1 cellular context compared by ENCODE assay signal in the genomic region with DNA sequence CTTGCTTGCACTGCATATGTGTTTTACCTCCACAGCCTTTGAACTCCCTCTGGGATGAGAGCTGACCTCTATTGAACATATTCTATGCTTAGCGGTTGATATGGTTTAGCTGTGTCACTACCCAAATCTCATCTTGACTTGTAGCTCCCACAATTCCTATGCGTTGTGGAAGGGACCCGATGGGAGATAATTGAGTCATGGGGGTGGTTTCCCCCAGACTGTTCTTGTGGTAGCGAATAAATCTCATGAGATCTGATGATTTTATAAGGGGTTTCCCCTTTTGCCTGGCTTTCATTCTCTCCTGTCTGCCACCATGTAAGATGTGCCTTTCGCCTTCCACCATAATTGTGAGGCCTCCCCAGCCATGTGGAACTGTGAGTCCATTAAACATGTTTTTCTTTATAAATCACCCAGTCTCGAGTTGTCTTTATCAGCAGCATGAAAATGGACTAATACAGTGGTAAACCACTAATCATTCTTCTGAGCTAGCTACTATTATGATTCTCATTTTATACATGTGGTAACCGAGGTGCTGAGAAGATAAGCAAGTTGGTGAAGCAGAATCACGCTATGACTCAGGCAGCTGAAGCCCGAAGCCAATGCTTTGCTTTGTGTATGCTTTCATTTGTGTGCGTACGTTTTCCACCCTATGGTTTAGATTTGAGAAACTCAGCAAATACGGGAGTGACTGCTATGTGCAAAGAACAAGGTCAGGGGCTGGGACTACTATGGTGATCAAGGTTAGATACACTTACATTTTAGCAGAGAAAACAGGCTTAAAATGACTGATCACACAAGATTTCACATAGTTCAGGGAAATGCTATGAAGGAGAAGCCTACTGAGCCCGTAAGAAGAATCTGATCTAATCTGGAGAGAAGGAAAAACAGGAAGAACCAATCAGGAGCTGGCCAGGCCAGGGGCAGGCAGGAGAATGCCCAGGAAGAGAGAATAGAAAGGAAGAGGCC.
TF ChIP-seq lines count a peak whose summit lies in the region.

No MANE protein-coding gene starts in this region.

TF ChIP-seq in HepG2, 621 proteins besides CTCF, POLR2A, EP300 and RAD21 (continued from another document and continues in another):
- TF ChIP-seq, protein P1, sequence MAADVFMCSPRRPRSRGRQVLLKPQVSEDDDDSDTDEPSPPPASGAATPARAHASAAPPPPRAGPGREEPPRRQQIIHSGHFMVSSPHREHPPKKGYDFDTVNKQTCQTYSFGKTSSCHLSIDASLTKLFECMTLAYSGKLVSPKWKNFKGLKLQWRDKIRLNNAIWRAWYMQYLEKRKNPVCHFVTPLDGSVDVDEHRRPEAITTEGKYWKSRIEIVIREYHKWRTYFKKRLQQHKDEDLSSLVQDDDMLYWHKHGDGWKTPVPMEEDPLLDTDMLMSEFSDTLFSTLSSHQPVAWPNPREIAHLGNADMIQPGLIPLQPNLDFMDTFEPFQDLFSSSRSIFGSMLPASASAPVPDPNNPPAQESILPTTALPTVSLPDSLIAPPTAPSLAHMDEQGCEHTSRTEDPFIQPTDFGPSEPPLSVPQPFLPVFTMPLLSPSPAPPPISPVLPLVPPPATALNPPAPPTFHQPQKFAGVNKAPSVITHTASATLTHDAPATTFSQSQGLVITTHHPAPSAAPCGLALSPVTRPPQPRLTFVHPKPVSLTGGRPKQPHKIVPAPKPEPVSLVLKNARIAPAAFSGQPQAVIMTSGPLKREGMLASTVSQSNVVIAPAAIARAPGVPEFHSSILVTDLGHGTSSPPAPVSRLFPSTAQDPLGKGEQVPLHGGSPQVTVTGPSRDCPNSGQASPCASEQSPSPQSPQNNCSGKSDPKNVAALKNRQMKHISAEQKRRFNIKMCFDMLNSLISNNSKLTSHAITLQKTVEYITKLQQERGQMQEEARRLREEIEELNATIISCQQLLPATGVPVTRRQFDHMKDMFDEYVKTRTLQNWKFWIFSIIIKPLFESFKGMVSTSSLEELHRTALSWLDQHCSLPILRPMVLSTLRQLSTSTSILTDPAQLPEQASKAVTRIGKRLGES (CRISPR knock-in tag; IDR thresholded peaks at IDR 0.05; ENCODE audit: borderline replicate concordance), result no peak
- TF ChIP-seq RARG (CRISPR knock-in tag; IDR thresholded peaks at IDR 0.05; ENCODE audit: low read depth) (no peak), FOXC1 (CRISPR knock-in tag; IDR thresholded peaks at IDR 0.05; ENCODE audit: borderline replicate concordance) (peak; percentile 42; the same call in 1 of the 2 replicates), ZNF224 (CRISPR knock-in tag; IDR thresholded peaks at IDR 0.05) (peak; percentile 70; the same call in 1 of the 2 replicates), ZNF605 (CRISPR knock-in tag; IDR thresholded peaks at IDR 0.05) (peak; percentile 92), ZNF44 (CRISPR knock-in tag; IDR thresholded peaks at IDR 0.05) (no peak), CENPT (CRISPR knock-in tag; IDR thresholded peaks at IDR 0.05; ENCODE audit: low read depth) (no peak), ZNF354B (CRISPR knock-in tag; IDR thresholded peaks at IDR 0.05) (no peak), RBM39 (IDR thresholded peaks at IDR 0.05; ENCODE audit: low read depth, low read length, poor library complexity, severe bottlenecking) (no peak), ZSCAN9 (CRISPR knock-in tag; IDR thresholded peaks at IDR 0.05; ENCODE audit: borderline replicate concordance) (peak; percentile 32; the same call in 1 of the 2 replicates), SAFB2 (CRISPR knock-in tag; IDR thresholded peaks at IDR 0.05; ENCODE audit: borderline replicate concordance, low read depth) (no peak), ZSCAN31 (CRISPR knock-in tag; IDR thresholded peaks at IDR 0.05; ENCODE audit: low read depth) (no peak; the same call in 1 of the 2 replicates), ZNF710 (CRISPR knock-in tag; IDR thresholded peaks at IDR 0.05; ENCODE audit: borderline replicate concordance) (peak; percentile 95; the same call in 1 of the 2 replicates), NFKB2 (CRISPR knock-in tag; IDR thresholded peaks at IDR 0.05; ENCODE audit: borderline replicate concordance) (no peak), POLR2AphosphoS2 (IDR thresholded peaks at IDR 0.05; ENCODE audit: low read depth, low read length) (no peak), ZNF782 (CRISPR knock-in tag; IDR thresholded peaks at IDR 0.05; ENCODE audit: borderline replicate concordance) (no peak), CSRNP2 (CRISPR knock-in tag; conservative IDR thresholded peaks at IDR 0.05; ENCODE audit: low read depth) (no peak), NKX3-1 (CRISPR knock-in tag; IDR thresholded peaks at IDR 0.05) (0 out of 2 replicates have a peak, but pooled peaks have one; percentile 54), ZNF18 (CRISPR knock-in tag; IDR thresholded peaks at IDR 0.05; ENCODE audit: insufficient replicate concordance) (no peak), SP2 (CRISPR knock-in tag; IDR thresholded peaks at IDR 0.05) (no peak), ZNF615 (CRISPR knock-in tag; IDR thresholded peaks at IDR 0.05; ENCODE audit: borderline replicate concordance) (no peak), ZBTB42 (CRISPR knock-in tag; IDR thresholded peaks at IDR 0.05) (no peak), ZBTB3 (CRISPR knock-in tag; IDR thresholded peaks at IDR 0.05; ENCODE audit: borderline replicate concordance, low read depth) (no peak), HES4 (CRISPR knock-in tag; IDR thresholded peaks at IDR 0.05; ENCODE audit: borderline replicate concordance) (no peak), CHCHD3 (CRISPR knock-in tag; IDR thresholded peaks at IDR 0.05) (no peak), CENPBD1 (CRISPR knock-in tag; IDR thresholded peaks at IDR 0.05; ENCODE audit: borderline replicate concordance, low read depth) (0 out of 2 replicates have a peak, but pooled peaks have one; percentile 44), KMT2B (CRISPR knock-in tag; IDR thresholded peaks at IDR 0.05) (peak; percentile 68; the same call in 1 of the 2 replicates), KDM3A (CRISPR knock-in tag; IDR thresholded peaks at IDR 0.05; ENCODE audit: low read depth) (0 out of 2 replicates have a peak, but pooled peaks have one; percentile 21), ZNF550 (CRISPR knock-in tag; IDR thresholded peaks at IDR 0.05; ENCODE audit: borderline replicate concordance) (no peak), ZNF430 (CRISPR knock-in tag; IDR thresholded peaks at IDR 0.05) (peak; percentile 99), AKNA (CRISPR knock-in tag; IDR thresholded peaks at IDR 0.05; ENCODE audit: borderline replicate concordance) (no peak)
- TF ChIP-seq, protein P2, sequence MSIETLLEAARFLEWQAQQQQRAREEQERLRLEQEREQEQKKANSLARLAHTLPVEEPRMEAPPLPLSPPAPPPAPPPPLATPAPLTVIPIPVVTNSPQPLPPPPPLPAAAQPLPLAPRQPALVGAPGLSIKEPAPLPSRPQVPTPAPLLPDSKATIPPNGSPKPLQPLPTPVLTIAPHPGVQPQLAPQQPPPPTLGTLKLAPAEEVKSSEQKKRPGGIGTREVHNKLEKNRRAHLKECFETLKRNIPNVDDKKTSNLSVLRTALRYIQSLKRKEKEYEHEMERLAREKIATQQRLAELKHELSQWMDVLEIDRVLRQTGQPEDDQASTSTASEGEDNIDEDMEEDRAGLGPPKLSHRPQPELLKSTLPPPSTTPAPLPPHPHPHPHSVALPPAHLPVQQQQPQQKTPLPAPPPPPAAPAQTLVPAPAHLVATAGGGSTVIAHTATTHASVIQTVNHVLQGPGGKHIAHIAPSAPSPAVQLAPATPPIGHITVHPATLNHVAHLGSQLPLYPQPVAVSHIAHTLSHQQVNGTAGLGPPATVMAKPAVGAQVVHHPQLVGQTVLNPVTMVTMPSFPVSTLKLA (IDR thresholded peaks at IDR 0.05), result no peak
- TF ChIP-seq, protein P3, sequence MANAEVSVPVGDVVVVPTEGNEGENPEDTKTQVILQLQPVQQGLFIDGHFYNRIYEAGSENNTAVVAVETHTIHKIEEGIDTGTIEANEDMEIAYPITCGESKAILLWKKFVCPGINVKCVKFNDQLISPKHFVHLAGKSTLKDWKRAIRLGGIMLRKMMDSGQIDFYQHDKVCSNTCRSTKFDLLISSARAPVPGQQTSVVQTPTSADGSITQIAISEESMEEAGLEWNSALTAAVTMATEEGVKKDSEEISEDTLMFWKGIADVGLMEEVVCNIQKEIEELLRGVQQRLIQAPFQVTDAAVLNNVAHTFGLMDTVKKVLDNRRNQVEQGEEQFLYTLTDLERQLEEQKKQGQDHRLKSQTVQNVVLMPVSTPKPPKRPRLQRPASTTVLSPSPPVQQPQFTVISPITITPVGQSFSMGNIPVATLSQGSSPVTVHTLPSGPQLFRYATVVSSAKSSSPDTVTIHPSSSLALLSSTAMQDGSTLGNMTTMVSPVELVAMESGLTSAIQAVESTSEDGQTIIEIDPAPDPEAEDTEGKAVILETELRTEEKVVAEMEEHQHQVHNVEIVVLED (CRISPR knock-in tag; IDR thresholded peaks at IDR 0.05; ENCODE audit: borderline replicate concordance), result 0 out of 2 replicates have a peak, but pooled peaks have one; percentile 36
- TF ChIP-seq, protein P4, sequence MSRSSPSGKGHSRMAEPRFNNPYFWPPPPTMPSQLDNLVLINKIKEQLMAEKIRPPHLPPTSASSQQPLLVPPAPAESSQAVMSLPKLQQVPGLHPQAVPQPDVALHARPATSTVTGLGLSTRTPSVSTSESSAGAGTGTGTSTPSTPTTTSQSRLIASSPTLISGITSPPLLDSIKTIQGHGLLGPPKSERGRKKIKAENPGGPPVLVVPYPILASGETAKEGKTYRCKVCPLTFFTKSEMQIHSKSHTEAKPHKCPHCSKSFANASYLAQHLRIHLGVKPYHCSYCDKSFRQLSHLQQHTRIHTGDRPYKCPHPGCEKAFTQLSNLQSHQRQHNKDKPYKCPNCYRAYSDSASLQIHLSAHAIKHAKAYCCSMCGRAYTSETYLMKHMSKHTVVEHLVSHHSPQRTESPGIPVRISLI (CRISPR knock-in tag; IDR thresholded peaks at IDR 0.05; ENCODE audit: borderline replicate concordance), result no peak
- TF ChIP-seq, protein P5, sequence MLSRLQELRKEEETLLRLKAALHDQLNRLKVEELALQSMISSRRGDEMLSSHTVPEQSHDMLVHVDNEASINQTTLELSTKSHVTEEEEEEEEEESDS (CRISPR knock-in tag; IDR thresholded peaks at IDR 0.05; ENCODE audit: borderline replicate concordance), result peak; percentile 20; the same call in 1 of the 2 replicates
